Comparison of ENCODE assay signal across 28 cellular contexts in genomic region chr11:108341654-108342053, GRCh38.
"Had no signal": no experiment of that assay in that cellular context is flagged by ENCODE, and none has a peak within 500 bp of the region (broad histone marks: within the 10 kb centered on the region; RNA-seq: fewer than 3 reads in every experiment).

No MANE protein-coding gene starts in this region.

- H3K27ac Mint-ChIP-seq: activated CD4-positive, alpha-beta memory T cell treated with anti-CD3 and anti-CD28 coated beads for 36 hours; activated CD4-positive, alpha-beta T cell treated with anti-CD3 and anti-CD28 coated beads, Interleukin-2, amount 10 ng/mL, durations not matched to agents 24 days and 14 days; activated naive CD4-positive, alpha-beta T cell treated with anti-CD3 and anti-CD28 coated beads for 36 hours; activated T-helper 1 cell treated with anti-CD3 and anti-CD28 coated beads, Interleukin-12 subunit alpha, Interleukin-12 subunit beta, Interleukin-2, Interleukin-4 antibody, amounts not matched to agents 30 ng/mL and 10 ng/mL and 1 ng/mL, durations not matched to agents 14 hours and 24 hours and 36 hours; progenitor cell of endocrine pancreas had no signal

- H3K27me3 Mint-ChIP-seq: activated CD4-positive, alpha-beta memory T cell treated with anti-CD3 and anti-CD28 coated beads for 36 hours; activated CD4-positive, alpha-beta T cell treated with anti-CD3 and anti-CD28 coated beads, Interleukin-2, amount 10 ng/mL, durations not matched to agents 24 days and 14 days; effector memory CD8-positive, alpha-beta T cell; progenitor cell of endocrine pancreas; type B pancreatic cell had no signal

- H3K27ac ChIP-seq: brain microvascular endothelial cell, gastrocnemius medialis, left ventricle myocardium inferior, ovary, sigmoid colon, uterus had no signal

- H3K4me2 ChIP-seq: smooth muscle cell had no signal

- H3K4me3 Mint-ChIP-seq: activated CD4-positive, alpha-beta memory T cell treated with anti-CD3 and anti-CD28 coated beads for 36 hours; activated CD4-positive, alpha-beta T cell treated with anti-CD3 and anti-CD28 coated beads, Interleukin-2, amount 10 ng/mL, durations not matched to agents 24 days and 14 days; activated naive CD4-positive, alpha-beta T cell treated with anti-CD3 and anti-CD28 coated beads for 36 hours; activated T-helper 1 cell treated with anti-CD3 and anti-CD28 coated beads, Interleukin-12 subunit alpha, Interleukin-12 subunit beta, Interleukin-2, Interleukin-4 antibody, amounts not matched to agents 30 ng/mL and 10 ng/mL and 1 ng/mL, durations not matched to agents 14 hours and 24 hours and 36 hours; effector memory CD8-positive, alpha-beta T cell; nephron progenitor cell; type B pancreatic cell had no signal

- H3K4me1 ChIP-seq: gastrocnemius medialis, left ventricle myocardium inferior, sigmoid colon, uterus had no signal

- H3K9me3 Mint-ChIP-seq: activated CD4-positive, alpha-beta memory T cell treated with anti-CD3 and anti-CD28 coated beads for 36 hours; activated CD4-positive, alpha-beta T cell treated with anti-CD3 and anti-CD28 coated beads, Interleukin-2, amount 10 ng/mL, durations not matched to agents 24 days and 14 days; activated naive CD4-positive, alpha-beta T cell treated with anti-CD3 and anti-CD28 coated beads for 36 hours; activated T-helper 1 cell treated with anti-CD3 and anti-CD28 coated beads, Interleukin-12 subunit alpha, Interleukin-12 subunit beta, Interleukin-2, Interleukin-4 antibody, amounts not matched to agents 30 ng/mL and 10 ng/mL and 1 ng/mL, durations not matched to agents 14 hours and 24 hours and 36 hours; effector memory CD8-positive, alpha-beta T cell; nephron progenitor cell; type B pancreatic cell had no signal

- H3K36me3 ChIP-seq: ovary, uterus had no signal

- ATAC-seq: effector memory CD8-positive, alpha-beta T cell; gastrocnemius medialis had no signal

- H3K4me3 ChIP-seq: gastrocnemius medialis, left ventricle myocardium inferior, lung, ovary, sigmoid colon, smooth muscle cell, uterus had no signal

- H3K27me3 ChIP-seq: brain microvascular endothelial cell, gastrocnemius medialis, ovary, sigmoid colon, uterus had no signal

- FAIRE-seq: astrocyte had no signal

- H3K9me3 ChIP-seq: gastrocnemius medialis, left ventricle myocardium inferior, ovary, sigmoid colon, uterus had no signal

- H3K4me1 Mint-ChIP-seq: nephron progenitor cell had no signal

- DNase-seq: activated CD4-positive, alpha-beta memory T cell treated with anti-CD3 and anti-CD28 coated beads for 36 hours; activated CD4-positive, alpha-beta T cell treated with anti-CD3 and anti-CD28 coated beads, Interleukin-2, amount 10 ng/mL, durations not matched to agents 24 days and 14 days; activated CD4-positive, CD25-positive, alpha-beta regulatory T cell treated with anti-CD3 and anti-CD28 coated beads, Interleukin-2, amount 50 U/mL, for 72 hours; activated CD8-positive, alpha-beta memory T cell treated with anti-CD3 and anti-CD28 coated beads, Interleukin-2, amount 50 U/mL, for 4 hours; activated effector memory CD4-positive, alpha-beta T cell treated with anti-CD3 and anti-CD28 coated beads, Interleukin-2, amount 50 U/mL, for 16 hours; activated naive CD4-positive, alpha-beta T cell treated with anti-CD3 and anti-CD28 coated beads for 36 hours; activated T-cell treated with anti-CD3 and anti-CD28 coated beads, Interleukin-2, amount 50 U/mL, for 1 hour; amniotic stem cell; brain microvascular endothelial cell; cortex of kidney; effector memory CD8-positive, alpha-beta T cell; erythroblast; gastrocnemius medialis; glutamatergic neuron; left ventricle myocardium inferior; nephron progenitor cell; ovary; retina; sigmoid colon; stimulated activated CD4-positive, alpha-beta T cell treated with anti-CD3 and anti-CD28 coated beads, Interleukin-1b, Interleukin-23, amount 100 ng/mL, for 48 hours; stimulated activated naive CD4-positive, alpha-beta T cell; uterus had no signal
